Comparison of ENCODE assay signal across 27 cellular contexts in genomic region chr15:83327041-83327440, GRCh38. TPM values are rescaled to one million over a fixed set of nuclear protein-coding genes. Genes with fewer than 3 reads are reported as not detected.
"Had no signal": no experiment of that assay in that cellular context is flagged by ENCODE, and none has a peak within 500 bp of the region (broad histone marks: within the 10 kb centered on the region; RNA-seq: fewer than 3 reads in every experiment).

No MANE protein-coding gene starts in this region.

- H3K36me3 Mint-ChIP-seq: naive thymus-derived CD8-positive, alpha-beta T cell; type B pancreatic cell; WTC11 had no signal

- H3K4me3 Mint-ChIP-seq: activated CD4-positive, alpha-beta memory T cell treated with anti-CD3 and anti-CD28 coated beads, Interleukin-2, amount 10 ng/mL, durations not matched to agents 7 days and 5 days; activated CD4-positive, alpha-beta T cell treated with anti-CD3 and anti-CD28 coated beads, Interleukin-2, amount 10 ng/mL, durations not matched to agents 7 days and 5 days; activated T-cell treated with anti-CD3 and anti-CD28 coated beads, Interleukin-2, amount 50 U/mL, for 24 hours; naive thymus-derived CD8-positive, alpha-beta T cell; stimulated activated naive CD8-positive, alpha-beta T cell treated with anti-CD3 and anti-CD28 coated beads, Interleukin-15, Interleukin-2, amounts not matched to agents 100 ng/mL and 50 ng/mL, for 24 hours; type B pancreatic cell; WTC11 had no signal

- H3K4me1 ChIP-seq: colonic mucosa, left ventricle myocardium inferior, right lobe of liver, uterus had no signal

- H3K36me3 ChIP-seq: colonic mucosa, left ventricle myocardium inferior, right lobe of liver, uterus had no signal

- H3K4me1 Mint-ChIP-seq: activated CD4-positive, alpha-beta memory T cell treated with anti-CD3 and anti-CD28 coated beads, Interleukin-2, amount 10 ng/mL, durations not matched to agents 7 days and 5 days; activated CD4-positive, alpha-beta T cell treated with anti-CD3 and anti-CD28 coated beads, Interleukin-2, amount 10 ng/mL, durations not matched to agents 7 days and 5 days; naive thymus-derived CD8-positive, alpha-beta T cell had no signal

- ATAC-seq: naive thymus-derived CD8-positive, alpha-beta T cell; right lobe of liver; WTC11 had no signal

- H3K27ac ChIP-seq: colonic mucosa, left ventricle myocardium inferior, right lobe of liver, skin epidermis, uterus had no signal

- DNase-seq: activated CD4-positive, alpha-beta memory T cell treated with anti-CD3 and anti-CD28 coated beads, Interleukin-2, amount 10 ng/mL, durations not matched to agents 7 days and 5 days; activated CD4-positive, alpha-beta T cell treated with anti-CD3 and anti-CD28 coated beads for 1 hour; activated CD4-positive, alpha-beta T cell treated with anti-CD3 and anti-CD28 coated beads, Interleukin-2, amount 10 ng/mL, durations not matched to agents 7 days and 5 days; activated CD8-positive, alpha-beta memory T cell treated with anti-CD3 and anti-CD28 coated beads, Interleukin-2, amount 50 U/mL, for 48 hours; activated gamma-delta T cell treated with Interleukin-2 at 50 U/mL for 16 hours; activated naive CD4-positive, alpha-beta T cell treated with anti-CD3 and anti-CD28 coated beads, Interleukin-2, amount 50 U/mL, for 16 hours; activated T-cell treated with anti-CD3 and anti-CD28 coated beads, Interleukin-2, amount 50 U/mL, for 24 hours; colonic mucosa; effector CD8-positive, alpha-beta T cell; erythroblast; foreskin fibroblast; head of caudate nucleus; hippocampal formation; kidney glomerular epithelial cell; left ventricle myocardium inferior; naive thymus-derived CD8-positive, alpha-beta T cell; posterior cingulate gyrus; right lobe of liver; stimulated activated CD4-positive, alpha-beta T cell treated with anti-CD3 and anti-CD28 coated beads, Interleukin-12 subunit alpha, Interleukin-12 subunit beta, amount 100 ng/mL, for 4 hours; stimulated activated CD4-positive, alpha-beta T cell treated with anti-CD3 and anti-CD28 coated beads, Interleukin-4, amount 100 ng/mL, for 1 hour; T-helper 2 cell; uterus had no signal

- H3K9me3 Mint-ChIP-seq: activated CD4-positive, alpha-beta memory T cell treated with anti-CD3 and anti-CD28 coated beads, Interleukin-2, amount 10 ng/mL, durations not matched to agents 7 days and 5 days; activated CD4-positive, alpha-beta T cell treated with anti-CD3 and anti-CD28 coated beads, Interleukin-2, amount 10 ng/mL, durations not matched to agents 7 days and 5 days; activated T-cell treated with anti-CD3 and anti-CD28 coated beads, Interleukin-2, amount 50 U/mL, for 24 hours; naive thymus-derived CD8-positive, alpha-beta T cell; stimulated activated naive CD8-positive, alpha-beta T cell treated with anti-CD3 and anti-CD28 coated beads, Interleukin-15, Interleukin-2, amounts not matched to agents 100 ng/mL and 50 ng/mL, for 24 hours; type B pancreatic cell; WTC11 had no signal

- H3K4me3 ChIP-seq: colonic mucosa, left ventricle myocardium inferior, lung, right lobe of liver, skin epidermis, uterus had no signal

- H3K27ac Mint-ChIP-seq: activated CD4-positive, alpha-beta memory T cell treated with anti-CD3 and anti-CD28 coated beads, Interleukin-2, amount 10 ng/mL, durations not matched to agents 7 days and 5 days; activated CD4-positive, alpha-beta T cell treated with anti-CD3 and anti-CD28 coated beads, Interleukin-2, amount 10 ng/mL, durations not matched to agents 7 days and 5 days; activated T-cell treated with anti-CD3 and anti-CD28 coated beads, Interleukin-2, amount 50 U/mL, for 24 hours; naive thymus-derived CD8-positive, alpha-beta T cell; stimulated activated naive CD8-positive, alpha-beta T cell treated with anti-CD3 and anti-CD28 coated beads, Interleukin-15, Interleukin-2, amounts not matched to agents 100 ng/mL and 50 ng/mL, for 24 hours; type B pancreatic cell; WTC11 had no signal

- H3K9me3 ChIP-seq: colonic mucosa, left ventricle myocardium inferior, right lobe of liver, uterus had no signal

- H3K27me3 Mint-ChIP-seq: activated CD4-positive, alpha-beta memory T cell treated with anti-CD3 and anti-CD28 coated beads, Interleukin-2, amount 10 ng/mL, durations not matched to agents 7 days and 5 days; activated CD4-positive, alpha-beta T cell treated with anti-CD3 and anti-CD28 coated beads, Interleukin-2, amount 10 ng/mL, durations not matched to agents 7 days and 5 days; type B pancreatic cell had no signal

RNA-seq across cellular contexts. Expression of gene BNC1, which starts 42.6 kb away (rescaled TPM):
- total RNA-seq: activated CD4-positive, alpha-beta memory T cell treated with anti-CD3 and anti-CD28 coated beads, Interleukin-2, amount 10 ng/mL, durations not matched to agents 7 days and 5 days; activated CD4-positive, alpha-beta T cell treated with anti-CD3 and anti-CD28 coated beads, Interleukin-2, amount 10 ng/mL, durations not matched to agents 7 days and 5 days; colonic mucosa; naive thymus-derived CD8-positive, alpha-beta T cell had no signal
- polyA plus RNA-seq: naive thymus-derived CD8-positive, alpha-beta T cell had no signal
